In the genomic region with DNA sequence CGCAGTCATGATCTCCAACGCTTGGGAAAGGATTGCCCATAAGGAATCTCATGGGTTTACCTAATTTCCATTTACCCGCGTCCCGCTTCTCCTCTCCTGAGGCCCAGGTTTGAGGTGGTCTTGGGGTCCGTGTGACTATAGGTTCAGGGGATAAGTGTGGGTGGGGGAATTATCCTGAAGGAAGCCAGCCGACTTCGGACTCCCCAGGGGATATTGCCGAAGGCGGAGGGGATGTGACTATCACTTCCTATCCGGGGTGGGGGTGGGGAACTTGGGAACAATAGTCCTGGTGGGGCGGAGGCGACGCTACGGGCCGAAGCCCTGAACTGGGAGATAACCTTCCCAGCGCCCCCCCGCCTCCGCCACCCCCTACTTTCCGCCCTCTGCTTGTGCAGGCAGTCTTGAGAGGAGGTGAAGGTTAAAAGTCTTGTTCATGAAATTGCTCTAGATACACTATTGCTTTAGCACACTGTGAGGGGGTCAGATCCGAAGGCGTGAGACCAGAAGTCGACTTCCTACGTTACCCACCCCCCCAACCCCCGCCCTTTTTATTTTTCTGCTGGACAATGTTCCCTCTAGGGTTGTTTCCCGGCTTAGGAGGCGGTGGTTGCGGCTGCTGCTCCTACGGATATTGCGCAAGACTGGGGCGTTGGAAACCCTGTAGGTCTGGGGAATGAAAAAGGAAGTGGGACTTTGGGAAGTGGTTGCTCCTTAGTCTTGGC, we compare ENCODE assay signal across 1 cellular context.
TF ChIP-seq lines count a peak whose summit lies in the region.

No MANE protein-coding gene starts in this region.

TF ChIP-seq in GM23338, 12 proteins besides CTCF, POLR2A, EP300 and RAD21 (continued from another document):
- TF ChIP-seq ZNF114 (CRISPR knock-in tag; IDR thresholded peaks at IDR 0.05) (no peak), STAT1 (IDR thresholded peaks at IDR 0.05; ENCODE audit: unreplicated experiment) (no peak), POLR2AphosphoS5 (IDR thresholded peaks at IDR 0.05; ENCODE audit: low read depth) (no peak; the same call in 1 of the 2 replicates)
- TF ChIP-seq, protein P1, sequence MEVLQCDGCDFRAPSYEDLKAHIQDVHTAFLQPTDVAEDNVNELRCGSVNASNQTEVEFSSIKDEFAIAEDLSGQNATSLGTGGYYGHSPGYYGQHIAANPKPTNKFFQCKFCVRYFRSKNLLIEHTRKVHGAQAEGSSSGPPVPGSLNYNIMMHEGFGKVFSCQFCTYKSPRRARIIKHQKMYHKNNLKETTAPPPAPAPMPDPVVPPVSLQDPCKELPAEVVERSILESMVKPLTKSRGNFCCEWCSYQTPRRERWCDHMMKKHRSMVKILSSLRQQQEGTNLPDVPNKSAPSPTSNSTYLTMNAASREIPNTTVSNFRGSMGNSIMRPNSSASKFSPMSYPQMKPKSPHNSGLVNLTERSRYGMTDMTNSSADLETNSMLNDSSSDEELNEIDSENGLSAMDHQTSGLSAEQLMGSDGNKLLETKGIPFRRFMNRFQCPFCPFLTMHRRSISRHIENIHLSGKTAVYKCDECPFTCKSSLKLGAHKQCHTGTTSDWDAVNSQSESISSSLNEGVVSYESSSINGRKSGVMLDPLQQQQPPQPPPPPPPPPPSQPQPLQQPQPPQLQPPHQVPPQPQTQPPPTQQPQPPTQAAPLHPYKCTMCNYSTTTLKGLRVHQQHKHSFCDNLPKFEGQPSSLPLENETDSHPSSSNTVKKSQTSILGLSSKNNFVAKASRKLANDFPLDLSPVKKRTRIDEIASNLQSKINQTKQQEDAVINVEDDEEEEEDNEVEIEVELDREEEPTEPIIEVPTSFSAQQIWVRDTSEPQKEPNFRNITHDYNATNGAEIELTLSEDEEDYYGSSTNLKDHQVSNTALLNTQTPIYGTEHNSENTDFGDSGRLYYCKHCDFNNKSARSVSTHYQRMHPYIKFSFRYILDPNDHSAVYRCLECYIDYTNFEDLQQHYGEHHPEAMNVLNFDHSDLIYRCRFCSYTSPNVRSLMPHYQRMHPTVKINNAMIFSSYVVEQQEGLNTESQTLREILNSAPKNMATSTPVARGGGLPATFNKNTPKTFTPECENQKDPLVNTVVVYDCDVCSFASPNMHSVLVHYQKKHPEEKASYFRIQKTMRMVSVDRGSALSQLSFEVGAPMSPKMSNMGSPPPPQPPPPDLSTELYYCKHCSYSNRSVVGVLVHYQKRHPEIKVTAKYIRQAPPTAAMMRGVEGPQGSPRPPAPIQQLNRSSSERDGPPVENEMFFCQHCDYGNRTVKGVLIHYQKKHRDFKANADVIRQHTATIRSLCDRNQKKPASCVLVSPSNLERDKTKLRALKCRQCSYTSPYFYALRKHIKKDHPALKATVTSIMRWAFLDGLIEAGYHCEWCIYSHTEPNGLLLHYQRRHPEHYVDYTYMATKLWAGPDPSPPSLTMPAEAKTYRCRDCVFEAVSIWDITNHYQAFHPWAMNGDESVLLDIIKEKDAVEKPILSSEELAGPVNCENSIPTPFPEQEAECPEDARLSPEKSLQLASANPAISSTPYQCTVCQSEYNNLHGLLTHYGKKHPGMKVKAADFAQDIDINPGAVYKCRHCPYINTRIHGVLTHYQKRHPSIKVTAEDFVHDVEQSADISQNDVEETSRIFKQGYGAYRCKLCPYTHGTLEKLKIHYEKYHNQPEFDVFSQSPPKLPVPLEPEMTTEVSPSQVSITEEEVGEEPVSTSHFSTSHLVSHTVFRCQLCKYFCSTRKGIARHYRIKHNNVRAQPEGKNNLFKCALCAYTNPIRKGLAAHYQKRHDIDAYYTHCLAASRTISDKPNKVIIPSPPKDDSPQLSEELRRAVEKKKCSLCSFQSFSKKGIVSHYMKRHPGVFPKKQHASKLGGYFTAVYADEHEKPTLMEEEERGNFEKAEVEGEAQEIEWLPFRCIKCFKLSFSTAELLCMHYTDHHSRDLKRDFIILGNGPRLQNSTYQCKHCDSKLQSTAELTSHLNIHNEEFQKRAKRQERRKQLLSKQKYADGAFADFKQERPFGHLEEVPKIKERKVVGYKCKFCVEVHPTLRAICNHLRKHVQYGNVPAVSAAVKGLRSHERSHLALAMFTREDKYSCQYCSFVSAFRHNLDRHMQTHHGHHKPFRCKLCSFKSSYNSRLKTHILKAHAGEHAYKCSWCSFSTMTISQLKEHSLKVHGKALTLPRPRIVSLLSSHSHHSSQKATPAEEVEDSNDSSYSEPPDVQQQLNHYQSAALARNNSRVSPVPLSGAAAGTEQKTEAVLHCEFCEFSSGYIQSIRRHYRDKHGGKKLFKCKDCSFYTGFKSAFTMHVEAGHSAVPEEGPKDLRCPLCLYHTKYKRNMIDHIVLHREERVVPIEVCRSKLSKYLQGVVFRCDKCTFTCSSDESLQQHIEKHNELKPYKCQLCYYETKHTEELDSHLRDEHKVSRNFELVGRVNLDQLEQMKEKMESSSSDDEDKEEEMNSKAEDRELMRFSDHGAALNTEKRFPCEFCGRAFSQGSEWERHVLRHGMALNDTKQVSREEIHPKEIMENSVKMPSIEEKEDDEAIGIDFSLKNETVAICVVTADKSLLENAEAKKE (CRISPR knock-in tag; IDR thresholded peaks at IDR 0.05) = no peak
